Comparison of ENCODE assay signal across 8 cellular contexts in genomic region chr10:121926669-121927360, GRCh38. TPM values are rescaled to one million over a fixed set of nuclear protein-coding genes. Genes with fewer than 3 reads are reported as not detected.
DNase-seq lines count a peak whose midpoint lies in the region; ATAC-seq and TF ChIP-seq lines count a peak whose summit lies in the region.

No MANE protein-coding gene starts in this region.

- TF ChIP-seq CTCF in C4-2B (conservative IDR thresholded peaks at IDR 0.05) (no peak), WTC11 (IDR thresholded peaks at IDR 0.05) (no peak), fibroblast of villous mesenchyme (IDR thresholded peaks at IDR 0.05; ENCODE audit: insufficient read depth, low read depth, low read length) (no peak), parathyroid adenoma (IDR thresholded peaks at IDR 0.05) (no peak)

- no peaks in the 10 kb centered on the region; the same call in 1 of the 2 replicates for H3K27me3 Mint-ChIP-seq in WTC11 (ENCODE audit: low read depth)

- peak overlapping the region; percentile 58 for H3K4me2 ChIP-seq in parathyroid adenoma (ENCODE audit: low read length)

- DNase-seq in WTC11 (ENCODE audit: low spot score) (no peak), fibroblast of villous mesenchyme (ENCODE audit: low read depth) (peak; percentile 69), COLO668 (lab: John Stamatoyannopoulos, UW; ENCODE audit: unreplicated experiment) (no peak)
- no peak for DNase-seq in activated effector memory CD4-positive, alpha-beta T cell treated with Interleukin-2 at 50 U/mL for 16 hours

- peaks cover 11% of the 10 kb centered on the region for H3K4me1 ChIP-seq in parathyroid adenoma

- peak overlapping the region; percentile 91 for H3K9ac ChIP-seq in parathyroid adenoma

- H3K9me3 ChIP-seq in parathyroid adenoma (ENCODE audit: control insufficient read depth, low read length): no peaks in the 10 kb centered on the region

- H3K4me3 ChIP-seq in fibroblast of villous mesenchyme (ENCODE audit: low read depth, low read length): peak overlapping the region; percentile 88
- H3K4me3 ChIP-seq in parathyroid adenoma (ENCODE audit: low read depth, low read length): peak overlapping the region; percentile 91

- peak overlapping the region; percentile 69 for H3K27ac Mint-ChIP-seq in WTC11

- CTCF ChIA-PET in WTC11 (lab: Charles Lee): no interaction called here

- H3K9me3 Mint-ChIP-seq in WTC11: no peaks in the 10 kb centered on the region

- ATAC-seq in GM18868 (IDR thresholded peaks at IDR 0.05; ENCODE audit: unreplicated experiment) (peak; percentile 6), HG03460 (IDR thresholded peaks at IDR 0.05; ENCODE audit: unreplicated experiment) (peak; percentile 7), WTC11 (no peak)

- peak overlapping the region; percentile 98 for H2AFZ ChIP-seq in parathyroid adenoma

- H3K36me3 ChIP-seq in parathyroid adenoma (ENCODE audit: control insufficient read depth, insufficient read depth, low read length): no peaks in the 10 kb centered on the region

- peak overlapping the region; percentile 98 for H3K27ac ChIP-seq in C4-2B
- peak overlapping the region; percentile 97 for H3K27ac ChIP-seq in parathyroid adenoma

- peaks cover 19% of the 10 kb centered on the region for H3K4me1 Mint-ChIP-seq in WTC11

- POLR2A ChIA-PET in WTC11 (lab: Charles Lee): interaction anchor here (1.1 kb wide), 1 partner anchor 67 kb away, joined by 3 read pairs; no protein-coding TSS in a partner anchor

- peaks cover 8% of the 10 kb centered on the region for H3K36me3 Mint-ChIP-seq in WTC11

- peaks cover 8% of the 10 kb centered on the region for H3K79me2 ChIP-seq in parathyroid adenoma

- no peaks in the 10 kb centered on the region for H3K27me3 ChIP-seq in parathyroid adenoma (ENCODE audit: control insufficient read depth, insufficient read depth, low read length)

- peak overlapping the region; percentile 87 for H3K4me3 Mint-ChIP-seq in WTC11

TF ChIP-seq in WTC11, 78 proteins besides CTCF, POLR2A, EP300 and RAD21:
- TF ChIP-seq CDX4 (CRISPR knock-in tag; IDR thresholded peaks at IDR 0.05; ENCODE audit: borderline replicate concordance) (no peak), IRF1 (CRISPR knock-in tag; IDR thresholded peaks at IDR 0.05) (no peak), SMAD4 (CRISPR knock-in tag; IDR thresholded peaks at IDR 0.05) (no peak), USF2 (CRISPR knock-in tag; IDR thresholded peaks at IDR 0.05) (no peak), ESRRA (CRISPR knock-in tag; IDR thresholded peaks at IDR 0.05; ENCODE audit: borderline replicate concordance) (no peak), ATF6 (CRISPR knock-in tag; IDR thresholded peaks at IDR 0.05) (no peak), USF1 (CRISPR knock-in tag; IDR thresholded peaks at IDR 0.05) (no peak), OVOL2 (CRISPR knock-in tag; IDR thresholded peaks at IDR 0.05; ENCODE audit: borderline replicate concordance) (no peak), HMGXB4 (CRISPR knock-in tag; IDR thresholded peaks at IDR 0.05) (no peak), ETV6 (CRISPR knock-in tag; IDR thresholded peaks at IDR 0.05) (no peak), STAT6 (CRISPR knock-in tag; conservative IDR thresholded peaks at IDR 0.05; ENCODE audit: low read depth) (no peak)

RNA-seq across cellular contexts. Expression of gene ATE1, which starts 1.0 kb away (rescaled TPM):
- 20.5 to 23.8 TPM (median 22.6 TPM) in 3 replicates for total RNA-seq in WTC11 (2021)
- total RNA-seq in fibroblast of villous mesenchyme: 18.4 and 33.2 TPM in 2 replicates

RNA-seq across cellular contexts. Expression of gene NSMCE4A, which starts 48.2 kb away (rescaled TPM):
- total RNA-seq in WTC11 (2021) (61.8 to 64.9 TPM (median 64.4 TPM) in 3 replicates), fibroblast of villous mesenchyme (30.2 and 34.8 TPM in 2 replicates)
